23 cellular contexts compared by ENCODE assay signal in genomic region chr3:123935830-123936229, GRCh38. TPM values are rescaled to one million over a fixed set of nuclear protein-coding genes. Genes with fewer than 3 reads are reported as not detected.
"Had no signal": no experiment of that assay in that cellular context is flagged by ENCODE, and none has a peak within 500 bp of the region (broad histone marks: within the 10 kb centered on the region; RNA-seq: fewer than 3 reads in every experiment).

No MANE protein-coding gene starts in this region.

- H3K9me3 ChIP-seq: heart right ventricle, mucosa of descending colon, neutrophil, tibial nerve, upper lobe of right lung had no signal

- H3K27me3 ChIP-seq: dorsolateral prefrontal cortex, heart right ventricle, neutrophil, tibial nerve, upper lobe of right lung had no signal

- ATAC-seq: esophagus mucosa; heart right ventricle; naive thymus-derived CD8-positive, alpha-beta T cell; right cardiac atrium; upper lobe of right lung had no signal

- DNase-seq: cortex of kidney; dorsolateral prefrontal cortex; effector CD8-positive, alpha-beta T cell; heart right ventricle; hypothalamus; kidney glomerular epithelial cell; mammary epithelial cell; mucosa of descending colon; naive thymus-derived CD8-positive, alpha-beta T cell; right cardiac atrium; small intestine; stimulated activated CD4-positive, alpha-beta T cell treated with anti-CD3 and anti-CD28 coated beads, Interleukin-12 subunit alpha, Interleukin-12 subunit beta, amount 100 ng/mL, for 4 hours; stimulated activated naive CD4-positive, alpha-beta T cell treated with Interleukin-2 at 50 U/mL for 16 hours; upper lobe of right lung had no signal

- H3K27ac Mint-ChIP-seq: naive thymus-derived CD8-positive, alpha-beta T cell had no signal

- H3K4me3 Mint-ChIP-seq: naive thymus-derived CD8-positive, alpha-beta T cell had no signal

- H3K9me3 Mint-ChIP-seq: naive thymus-derived CD8-positive, alpha-beta T cell had no signal

- H3K4me3 ChIP-seq: dorsolateral prefrontal cortex, heart right ventricle, mucosa of descending colon, tibial nerve, upper lobe of right lung had no signal

- H3K27ac ChIP-seq: dorsolateral prefrontal cortex, heart right ventricle, neutrophil, tibial nerve, upper lobe of right lung had no signal

- H3K4me1 ChIP-seq: heart right ventricle, tibial nerve, upper lobe of right lung had no signal

- H3K27me3 Mint-ChIP-seq: naive thymus-derived CD8-positive, alpha-beta T cell had no signal

RNA-seq across cellular contexts. Expression of gene MYLK, which starts 51.7 kb away (rescaled TPM):
- total RNA-seq: naive thymus-derived CD8-positive, alpha-beta T cell had no signal

RNA-seq across cellular contexts. Expression of gene ROPN1, which starts 56.1 kb away (rescaled TPM):
- total RNA-seq: esophagus mucosa; fibroblast of lung; frontal cortex; liver; naive thymus-derived CD8-positive, alpha-beta T cell; osteocyte; posterior vena cava; tibial nerve; upper lobe of right lung had no signal
- polyA plus RNA-seq: fibroblast of lung; liver; naive thymus-derived CD8-positive, alpha-beta T cell; neural cell; small intestine had no signal
